29 cellular contexts compared by ENCODE assay signal in the genomic region with DNA sequence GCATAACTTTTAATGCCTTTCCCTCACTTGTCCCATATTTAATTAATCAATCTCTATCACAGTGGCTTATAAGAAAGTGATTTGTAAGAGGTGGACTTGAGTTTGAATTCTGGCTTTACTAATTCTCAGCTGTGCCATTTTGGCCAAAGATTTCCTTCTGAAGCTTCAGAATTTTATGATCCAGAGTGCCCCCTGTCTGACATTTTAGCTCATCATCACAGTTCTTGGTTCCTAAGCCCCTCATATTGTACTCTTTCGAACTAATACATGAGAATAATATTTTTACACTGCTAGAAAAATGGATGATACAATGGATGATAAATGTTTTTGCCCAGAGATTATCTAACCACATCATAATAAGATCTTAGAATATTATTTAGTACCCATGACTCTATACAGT.
DNase-seq lines count a peak whose midpoint lies in the region; ATAC-seq and TF ChIP-seq lines count a peak whose summit lies in the region.
"Had no signal": no experiment of that assay in that cellular context is flagged by ENCODE, and none has a peak within 500 bp of the region (broad histone marks: within the 10 kb centered on the region; RNA-seq: fewer than 3 reads in every experiment).

No MANE protein-coding gene starts in this region.

- H3K27me3 ChIP-seq in WERI-Rb-1 (ENCODE audit: insufficient read depth, low read depth, severe bottlenecking) = no peaks in the 10 kb centered on the region
- no peaks in the 10 kb centered on the region for H3K27me3 ChIP-seq in neural progenitor cell
- no peaks in the 10 kb centered on the region for H3K27me3 ChIP-seq in CD4-positive, alpha-beta T cell (ENCODE audit: control insufficient read depth, insufficient read depth, low read length)
- H3K27me3 ChIP-seq: breast epithelium had no signal

- H4K20me1 ChIP-seq in neural progenitor cell (ENCODE audit: low read depth) = no peaks in the 10 kb centered on the region

- TF ChIP-seq CTCF in WERI-Rb-1 (IDR thresholded peaks at IDR 0.05; ENCODE audit: low read depth, low read length) = 0 out of 2 replicates have a peak, but pooled peaks have one; percentile 7
- TF ChIP-seq CTCF in neural progenitor cell (IDR thresholded peaks at IDR 0.05) = peak; percentile 29
- TF ChIP-seq CTCF in CD4-positive, alpha-beta T cell (IDR thresholded peaks at IDR 0.05) = no peak
- TF ChIP-seq CTCF in endothelial cell (IDR thresholded peaks at IDR 0.05; ENCODE audit: unreplicated experiment) = no peak

- H3K9me3 ChIP-seq in WERI-Rb-1 (ENCODE audit: severe bottlenecking) (no peaks in the 10 kb centered on the region), neural progenitor cell (ENCODE audit: low read depth) (no peaks in the 10 kb centered on the region)
- H3K9me3 ChIP-seq in CD4-positive, alpha-beta T cell (ENCODE audit: control insufficient read depth, low read length) = no peaks in the 10 kb centered on the region
- H3K9me3 ChIP-seq: breast epithelium, thoracic aorta had no signal

- DNase-seq in NCI-H1092 treated with DMSO at 0.1 percent for 48 hours (lab: John Stamatoyannopoulos, UW) (peak; percentile 13), NCI-H1092 (lab: John Stamatoyannopoulos, UW) (no peak), NCI-H446 (lab: John Stamatoyannopoulos, UW) (peak; percentile 33 to 50), WERI-Rb-1 (no peak), neural progenitor cell (ENCODE audit: low spot score) (no peak), NCI-H2029 treated with DMSO at 0.1 percent for 48 hours (lab: John Stamatoyannopoulos, UW) (no peak), endothelial cell (ENCODE audit: low spot score) (no peak)
- DNase-seq in CD4-positive, alpha-beta T cell = no peak
- DNase-seq: activated CD4-positive, alpha-beta T cell treated with anti-CD3 and anti-CD28 coated beads, Interleukin-2, amount 50 U/mL, for 1 hour; activated CD8-positive, alpha-beta memory T cell treated with anti-CD3 and anti-CD28 coated beads, Interleukin-2, amount 10 ng/mL, durations not matched to agents 7 days and 5 days; activated naive CD4-positive, alpha-beta T cell treated with anti-CD3 and anti-CD28 coated beads, Interleukin-2, amount 10 ng/mL, durations not matched to agents 7 days and 5 days; CD4-positive, CD25-positive, alpha-beta regulatory T cell; DMS 273 treated with DMSO at 0.1 percent for 48 hours; effector CD4-positive, alpha-beta T cell; erythroblast; head of caudate nucleus; MM.1S; natural killer cell; NCI-H1436 treated with DMSO at 0.1 percent for 48 hours; NCI-H2171 treated with DMSO at 0.1 percent for 48 hours; NCI-H524 treated with DMSO at 0.1 percent for 48 hours; stimulated activated naive CD8-positive, alpha-beta T cell treated with anti-CD3 and anti-CD28 coated beads, Interleukin-15, Interleukin-2, amounts not matched to agents 100 U/mL and 50 U/mL, for 24 hours; SW 1271; T-helper 9 cell had no signal

- H2AFZ ChIP-seq in neural progenitor cell (replicated peaks) = no peak overlapping the region

- H3K27ac Mint-ChIP-seq in neural progenitor cell = no peak overlapping the region
- H3K27ac Mint-ChIP-seq in CD4-positive, alpha-beta T cell = no peak overlapping the region
- no peak overlapping the region for H3K27ac Mint-ChIP-seq in endothelial cell (ENCODE audit: unreplicated experiment)
- H3K27ac Mint-ChIP-seq: activated CD8-positive, alpha-beta memory T cell treated with anti-CD3 and anti-CD28 coated beads, Interleukin-2, amount 10 ng/mL, durations not matched to agents 7 days and 5 days; activated naive CD4-positive, alpha-beta T cell treated with anti-CD3 and anti-CD28 coated beads, Interleukin-2, amount 10 ng/mL, durations not matched to agents 7 days and 5 days; CD4-positive, CD25-positive, alpha-beta regulatory T cell; natural killer cell had no signal

- H3K9me3 Mint-ChIP-seq in neural progenitor cell (peaks cover 5% of the 10 kb centered on the region), endothelial cell (ENCODE audit: unreplicated experiment) (no peaks in the 10 kb centered on the region)
- no peaks in the 10 kb centered on the region for H3K9me3 Mint-ChIP-seq in CD4-positive, alpha-beta T cell
- H3K9me3 Mint-ChIP-seq: activated naive CD4-positive, alpha-beta T cell treated with anti-CD3 and anti-CD28 coated beads, Interleukin-2, amount 10 ng/mL, durations not matched to agents 7 days and 5 days had no signal

- H3K79me2 ChIP-seq in neural progenitor cell (ENCODE audit: low read depth) = no peaks in the 10 kb centered on the region

- no peaks in the 10 kb centered on the region for H3F3A ChIP-seq in neural progenitor cell (ENCODE audit: low read depth)

- H3K4me3 ChIP-seq in WERI-Rb-1 (ENCODE audit: low read depth, low read length) (no peak overlapping the region), neural progenitor cell (no peak overlapping the region)
- H3K4me3 ChIP-seq: breast epithelium, K562, skin epidermis, thoracic aorta had no signal

- no peaks in the 10 kb centered on the region for H3K36me3 Mint-ChIP-seq in neural progenitor cell
- no peaks in the 10 kb centered on the region for H3K36me3 Mint-ChIP-seq in CD4-positive, alpha-beta T cell (ENCODE audit: low read depth)
- no peaks in the 10 kb centered on the region for H3K36me3 Mint-ChIP-seq in endothelial cell (ENCODE audit: low read depth, unreplicated experiment)
- H3K36me3 Mint-ChIP-seq: activated CD8-positive, alpha-beta memory T cell treated with anti-CD3 and anti-CD28 coated beads, Interleukin-2, amount 10 ng/mL, durations not matched to agents 7 days and 5 days; activated naive CD4-positive, alpha-beta T cell treated with anti-CD3 and anti-CD28 coated beads, Interleukin-2, amount 10 ng/mL, durations not matched to agents 7 days and 5 days; CD4-positive, CD25-positive, alpha-beta regulatory T cell; natural killer cell had no signal

- intact Hi-C loops in CD4-positive, alpha-beta T cell (cut with DNase I, micrococcal nuclease) = no loop called here

- H3K36me3 ChIP-seq in WERI-Rb-1 (no peaks in the 10 kb centered on the region), neural progenitor cell (no peaks in the 10 kb centered on the region)
- H3K36me3 ChIP-seq: breast epithelium, thoracic aorta had no signal

- H3K27ac ChIP-seq in WERI-Rb-1 (no peak overlapping the region), neural progenitor cell (no peak overlapping the region)
- H3K27ac ChIP-seq in CD4-positive, alpha-beta T cell (ENCODE audit: low read depth, low read length) = no peak overlapping the region
- H3K27ac ChIP-seq: breast epithelium, skin epidermis, thoracic aorta, VCaP had no signal

- peaks cover 16% of the 10 kb centered on the region for H3K4me1 ChIP-seq in neural progenitor cell
- H3K4me1 ChIP-seq: breast epithelium had no signal

- H3K9ac ChIP-seq in neural progenitor cell = no peak overlapping the region

- CTCF ChIA-PET in CD4-positive, alpha-beta T cell (lab: Charles Lee) = no interaction called here

- H3K4me1 Mint-ChIP-seq in neural progenitor cell (peaks cover 4% of the 10 kb centered on the region), endothelial cell (ENCODE audit: unreplicated experiment) (no peaks in the 10 kb centered on the region)
- H3K4me1 Mint-ChIP-seq in CD4-positive, alpha-beta T cell (ENCODE audit: low read depth) = no peaks in the 10 kb centered on the region
- H3K4me1 Mint-ChIP-seq: activated CD8-positive, alpha-beta memory T cell treated with anti-CD3 and anti-CD28 coated beads, Interleukin-2, amount 10 ng/mL, durations not matched to agents 7 days and 5 days; activated naive CD4-positive, alpha-beta T cell treated with anti-CD3 and anti-CD28 coated beads, Interleukin-2, amount 10 ng/mL, durations not matched to agents 7 days and 5 days; CD4-positive, CD25-positive, alpha-beta regulatory T cell; natural killer cell had no signal

- no peak for ATAC-seq in CD4-positive, alpha-beta T cell (ENCODE audit: poor library complexity)
- ATAC-seq: activated CD8-positive, alpha-beta memory T cell treated with anti-CD3 and anti-CD28 coated beads, Interleukin-2, amount 10 ng/mL, durations not matched to agents 7 days and 5 days; K562; natural killer cell; stimulated activated naive CD8-positive, alpha-beta T cell treated with anti-CD3 and anti-CD28 coated beads, Interleukin-15, Interleukin-2, amounts not matched to agents 100 U/mL and 50 U/mL, for 24 hours had no signal

- POLR2A ChIA-PET in CD4-positive, alpha-beta T cell (lab: Charles Lee) = no interaction called here

- no peak overlapping the region for H3K4me2 ChIP-seq in neural progenitor cell

- no peaks in the 10 kb centered on the region for H3K27me3 Mint-ChIP-seq in neural progenitor cell (ENCODE audit: insufficient read depth, low read depth)
- no peaks in the 10 kb centered on the region for H3K27me3 Mint-ChIP-seq in CD4-positive, alpha-beta T cell
- H3K27me3 Mint-ChIP-seq in endothelial cell (ENCODE audit: unreplicated experiment) = no peaks in the 10 kb centered on the region
- H3K27me3 Mint-ChIP-seq: activated CD8-positive, alpha-beta memory T cell treated with anti-CD3 and anti-CD28 coated beads, Interleukin-2, amount 10 ng/mL, durations not matched to agents 7 days and 5 days; activated naive CD4-positive, alpha-beta T cell treated with anti-CD3 and anti-CD28 coated beads, Interleukin-2, amount 10 ng/mL, durations not matched to agents 7 days and 5 days; CD4-positive, CD25-positive, alpha-beta regulatory T cell had no signal

- H3K4me3 Mint-ChIP-seq in neural progenitor cell (no peak overlapping the region), endothelial cell (ENCODE audit: unreplicated experiment) (no peak overlapping the region)
- no peak overlapping the region for H3K4me3 Mint-ChIP-seq in CD4-positive, alpha-beta T cell
- H3K4me3 Mint-ChIP-seq: activated CD8-positive, alpha-beta memory T cell treated with anti-CD3 and anti-CD28 coated beads, Interleukin-2, amount 10 ng/mL, durations not matched to agents 7 days and 5 days; activated naive CD4-positive, alpha-beta T cell treated with anti-CD3 and anti-CD28 coated beads, Interleukin-2, amount 10 ng/mL, durations not matched to agents 7 days and 5 days; CD4-positive, CD25-positive, alpha-beta regulatory T cell; natural killer cell had no signal

Comparison
In these comparisons a context has a peak if more than half of its experiments do, and no peak if none do; other contexts are left out.
1. DNase-seq: peak in NCI-H1092 treated with DMSO at 0.1 percent for 48 hours (single experiment) and NCI-H446 (2 of 2); none in NCI-H1092 (single experiment), WERI-Rb-1 (single experiment), neural progenitor cell (single experiment), NCI-H2029 treated with DMSO at 0.1 percent for 48 hours (single experiment), CD4-positive, alpha-beta T cell (0 of 10) and endothelial cell (single experiment).
2. CTCF ChIP-seq: peak in WERI-Rb-1 (single experiment) and neural progenitor cell (single experiment); none in CD4-positive, alpha-beta T cell (single experiment) and endothelial cell (single experiment).